ENCODE assay signal across 21 cellular contexts in the genomic region with DNA sequence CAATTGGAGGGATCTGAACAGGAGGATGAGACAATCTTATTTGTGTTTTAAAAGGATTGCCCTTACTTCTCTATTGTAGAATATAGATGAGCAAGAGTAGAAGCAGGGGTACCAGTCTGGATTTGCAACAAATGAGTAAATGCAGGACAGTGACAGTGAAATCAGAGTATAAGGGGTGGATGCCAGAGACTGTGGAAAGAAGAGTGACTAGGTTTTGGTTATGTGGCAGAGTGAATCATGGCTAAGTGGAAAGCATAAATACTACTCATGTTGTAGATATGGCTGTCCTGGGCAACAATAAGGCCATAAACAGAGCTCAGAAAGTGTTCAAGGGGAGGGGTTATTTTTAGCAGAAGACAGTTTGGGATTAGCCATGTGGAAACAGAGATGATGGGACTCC. TPM values are rescaled to one million over a fixed set of nuclear protein-coding genes. Genes with fewer than 3 reads are reported as not detected.
DNase-seq lines count a peak whose midpoint lies in the region; ATAC-seq, FAIRE-seq and TF ChIP-seq lines count a peak whose summit lies in the region.
"Had no signal": no experiment of that assay in that cellular context is flagged by ENCODE, and none has a peak within 500 bp of the region (broad histone marks: within the 10 kb centered on the region; RNA-seq: fewer than 3 reads in every experiment).

No MANE protein-coding gene starts in this region.

- no peaks in the 10 kb centered on the region for H3K9me3 ChIP-seq in CD4-positive, alpha-beta T cell (ENCODE audit: control insufficient read depth, low read length)
- H3K9me3 ChIP-seq: breast epithelium, MG63, mucosa of descending colon, pancreas had no signal

- no peak for TF ChIP-seq CTCF in CD4-positive, alpha-beta T cell (IDR thresholded peaks at IDR 0.05)
- TF ChIP-seq CTCF in activated B cell treated with CpG ODN at 0.5 μM for 24 hours (IDR thresholded peaks at IDR 0.05) (no peak), fibroblast of mammary gland (conservative IDR thresholded peaks at IDR 0.05; ENCODE audit: control insufficient read depth, insufficient read depth, low read depth, low read length) (no peak)

- H3K4me3 ChIP-seq in fibroblast of mammary gland (ENCODE audit: control insufficient read depth, low read depth, low read length) = no peak overlapping the region
- H3K4me3 ChIP-seq: breast epithelium, MG63, mucosa of descending colon, pancreas had no signal

- POLR2A ChIA-PET in CD4-positive, alpha-beta T cell (lab: Charles Lee) = no interaction called here
- POLR2A ChIA-PET in activated B cell treated with CpG ODN at 0.5 μM for 24 hours (lab: Charles Lee) = interaction anchor here (1.1 to 1.5 kb wide), 4 partner anchors 21 to 347 kb away, joined by 3 to 10 read pairs (median 4); no protein-coding TSS in a partner anchor

- ATAC-seq in CD4-positive, alpha-beta T cell (ENCODE audit: poor library complexity) = no peak
- ATAC-seq in activated B cell treated with CpG ODN at 0.5 μM for 24 hours (ENCODE audit: low read depth) = no peak
- no peak for ATAC-seq in GM19035 (IDR thresholded peaks at IDR 0.05; ENCODE audit: unreplicated experiment)
- ATAC-seq in GM21515 (IDR thresholded peaks at IDR 0.05; ENCODE audit: unreplicated experiment) = no peak
- ATAC-seq: pancreas had no signal

- FAIRE-seq in GM18507 (lab: Jason Lieb, UNC) = peak; percentile 70
- FAIRE-seq: HTR-8/SVneo, pancreas had no signal

- H3K27ac ChIP-seq in CD4-positive, alpha-beta T cell (ENCODE audit: low read depth, low read length) = no peak overlapping the region
- H3K27ac ChIP-seq: breast epithelium, C4-2B, pancreas had no signal

- intact Hi-C loops in CD4-positive, alpha-beta T cell (cut with DNase I, micrococcal nuclease) = no loop called here
- intact Hi-C loops in activated B cell treated with CpG ODN at 0.5 μM for 24 hours (cut with micrococcal nuclease) = loop anchor here (2.0 to 10.0 kb wide), 2 partner anchors 33 to 59 kb away; no protein-coding TSS in a partner anchor

- no peak overlapping the region for H3K4me3 Mint-ChIP-seq in CD4-positive, alpha-beta T cell
- H3K4me3 Mint-ChIP-seq in activated B cell treated with CpG ODN at 0.5 μM for 24 hours = peak overlapping the region; percentile 6

- H3K4me1 Mint-ChIP-seq in CD4-positive, alpha-beta T cell (ENCODE audit: low read depth) = peaks cover 27% of the 10 kb centered on the region
- H3K4me1 Mint-ChIP-seq in activated B cell treated with CpG ODN at 0.5 μM for 24 hours = peaks cover 45% of the 10 kb centered on the region

- no peaks in the 10 kb centered on the region for H3K27me3 Mint-ChIP-seq in CD4-positive, alpha-beta T cell
- no peaks in the 10 kb centered on the region for H3K27me3 Mint-ChIP-seq in activated B cell treated with CpG ODN at 0.5 μM for 24 hours

- no peak for DNase-seq in CD4-positive, alpha-beta T cell
- DNase-seq in GM18507 (ENCODE audit: extremely low spot score, insufficient read length, low read depth) (no peak), activated B cell treated with CpG ODN at 0.5 μM for 24 hours (no peak), fibroblast of mammary gland (ENCODE audit: low read depth) (peak; percentile 7), medulla oblongata (ENCODE audit: extremely low spot score) (no peak)
- DNase-seq in activated CD8-positive, alpha-beta memory T cell treated with anti-CD3 and anti-CD28 coated beads, Interleukin-2, amount 50 U/mL, for 48 hours = no peak
- DNase-seq: effector memory CD4-positive, alpha-beta T cell; GOT3; hippocampal formation; MG63; mucosa of descending colon; NCI-H2081 treated with DMSO at 0.1 percent for 48 hours; NCI-H526 treated with DMSO at 0.1 percent for 48 hours; pancreas; trophoblast cell had no signal

- no peaks in the 10 kb centered on the region for H3K36me3 Mint-ChIP-seq in CD4-positive, alpha-beta T cell (ENCODE audit: low read depth)
- H3K36me3 Mint-ChIP-seq in activated B cell treated with CpG ODN at 0.5 μM for 24 hours (ENCODE audit: low read depth) = no peaks in the 10 kb centered on the region

- peak overlapping the region; percentile 56 for H3K27ac Mint-ChIP-seq in CD4-positive, alpha-beta T cell
- peak overlapping the region; percentile 83 for H3K27ac Mint-ChIP-seq in activated B cell treated with CpG ODN at 0.5 μM for 24 hours

- H3K9me3 Mint-ChIP-seq in CD4-positive, alpha-beta T cell = no peaks in the 10 kb centered on the region
- no peaks in the 10 kb centered on the region for H3K9me3 Mint-ChIP-seq in activated B cell treated with CpG ODN at 0.5 μM for 24 hours

- no peaks in the 10 kb centered on the region for H3K27me3 ChIP-seq in CD4-positive, alpha-beta T cell (ENCODE audit: control insufficient read depth, insufficient read depth, low read length)
- H3K27me3 ChIP-seq: MG63, pancreas had no signal

- CTCF ChIA-PET in CD4-positive, alpha-beta T cell (lab: Charles Lee) = no interaction called here
- CTCF ChIA-PET in activated B cell treated with CpG ODN at 0.5 μM for 24 hours (lab: Charles Lee) = interaction anchor here (1.1 to 1.3 kb wide), 2 partner anchors 14 to 64 kb away, joined by 4 to 8 read pairs; no protein-coding TSS in a partner anchor

RNA-seq across cellular contexts. Expression of a gene that starts 6.0 kb away (rescaled TPM):
- total RNA-seq in CD4-positive, alpha-beta T cell = under 1 TPM in 1 of 2 experiments, not detected in 1; 0.11 TPM
- total RNA-seq in activated B cell treated with CpG ODN at 0.5 μM for 24 hours = not detected in 2 replicates
- total RNA-seq: RPMI7951 had no signal
